Comparison of ENCODE assay signal across 33 cellular contexts in the genomic region with DNA sequence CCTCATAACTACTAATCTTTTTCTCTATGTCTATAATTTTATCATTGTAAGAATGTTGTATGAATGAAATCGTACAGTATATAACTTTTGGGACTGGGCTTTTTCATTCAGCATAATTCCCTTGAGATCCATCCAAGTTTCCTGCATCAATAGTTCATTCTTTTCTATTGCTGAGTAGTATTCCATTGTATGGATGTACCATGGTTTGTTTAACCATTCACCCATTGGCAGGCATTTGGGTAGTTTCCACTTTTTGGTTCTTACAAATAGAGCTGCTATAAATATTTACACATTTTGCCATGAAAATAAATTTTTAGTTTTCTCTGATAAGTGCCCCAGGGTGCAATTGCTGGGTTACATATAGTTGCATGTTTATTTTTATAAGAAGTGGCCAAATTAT.
"Had no signal": no experiment of that assay in that cellular context is flagged by ENCODE, and none has a peak within 500 bp of the region (broad histone marks: within the 10 kb centered on the region; RNA-seq: fewer than 3 reads in every experiment).

No MANE protein-coding gene starts in this region.

- DNase-seq: activated effector memory CD4-positive, alpha-beta T cell treated with anti-CD3 and anti-CD28 coated beads, Interleukin-2, amount 50 U/mL, for 16 hours; activated effector memory CD4-positive, alpha-beta T cell treated with Interleukin-2 at 50 U/mL for 16 hours; activated gamma-delta T cell; activated gamma-delta T cell treated with Interleukin-2 at 50 U/mL for 16 hours; activated naive CD4-positive, alpha-beta T cell; activated naive CD4-positive, alpha-beta T cell treated with anti-CD3 and anti-CD28 coated beads for 36 hours; activated naive CD4-positive, alpha-beta T cell treated with anti-CD3 and anti-CD28 coated beads, Interleukin-2, amount 10 ng/mL, durations not matched to agents 7 days and 5 days; activated naive CD4-positive, alpha-beta T cell treated with anti-CD3 and anti-CD28 coated beads, Interleukin-2, amount 50 U/mL, for 16 hours; activated naive CD4-positive, alpha-beta T cell treated with Interleukin-2 at 50 U/mL for 16 hours; activated naive CD8-positive, alpha-beta T cell treated with anti-CD3 and anti-CD28 coated beads for 36 hours; activated naive CD8-positive, alpha-beta T cell treated with anti-CD3 and anti-CD28 coated beads, Interleukin-2, amount 10 ng/mL, durations not matched to agents 7 days and 5 days; activated naive CD8-positive, alpha-beta T cell treated with anti-CD3 and anti-CD28 coated beads, Interleukin-2, amount 50 U/mL, for 24 hours; activated T-cell treated with anti-CD3 and anti-CD28 coated beads, Interleukin-2, amount 50 U/mL, for 1 hour; activated T-cell treated with anti-CD3 and anti-CD28 coated beads, Interleukin-2, amount 50 U/mL, for 24 hours; activated T-cell treated with anti-CD3 and anti-CD28 coated beads, Interleukin-2, amount 50 U/mL, for 4 hours; activated T-cell treated with anti-CD3 and anti-CD28 coated beads, Interleukin-2, amount 50 U/mL, for 48 hours; activated T-cell treated with anti-CD3 and anti-CD28 coated beads, Interleukin-2, amount 50 U/mL, for 72 hours; adrenal gland; amniotic stem cell; amygdala; anterior cingulate cortex; aorta; body of pancreas; brain microvascular endothelial cell; caudate nucleus; central memory CD4-positive, alpha-beta T cell; cerebellar nuclear complex had no signal

- H3K4me1 ChIP-seq: adrenal gland, ascending aorta had no signal

- ATAC-seq: activated naive CD4-positive, alpha-beta T cell treated with anti-CD3 and anti-CD28 coated beads, Interleukin-2, amount 50 U/mL, for 72 hours; activated naive CD8-positive, alpha-beta T cell treated with anti-CD3 and anti-CD28 coated beads, Interleukin-2, amount 50 U/mL, for 24 hours; activated T-cell treated with anti-CD3 and anti-CD28 coated beads, Interleukin-2, amount 50 U/mL, for 4 hours; activated T-cell treated with anti-CD3 and anti-CD28 coated beads, Interleukin-2, amount 50 U/mL, for 72 hours; activated T-helper 17 cell treated with anti-CD3 and anti-CD28 coated beads, Interleukin-2, amount 50 U/mL, for 72 hours; body of pancreas had no signal

- H3K27ac ChIP-seq: adrenal gland, ascending aorta, body of pancreas, brain microvascular endothelial cell, cardiac muscle cell had no signal

- H3K27me3 ChIP-seq: adrenal gland, ascending aorta, body of pancreas, brain microvascular endothelial cell, cardiac muscle cell had no signal

- H3K4me3 ChIP-seq: adrenal gland, ascending aorta, body of pancreas, cardiac muscle cell had no signal

- H3K9me3 ChIP-seq: adrenal gland, ascending aorta, body of pancreas had no signal

- FAIRE-seq: astrocyte, bronchial epithelial cell had no signal

- H3K36me3 ChIP-seq: adrenal gland, ascending aorta, brain microvascular endothelial cell, cardiac muscle cell had no signal
